Comparison of ENCODE assay signal across 18 cellular contexts in the genomic region with DNA sequence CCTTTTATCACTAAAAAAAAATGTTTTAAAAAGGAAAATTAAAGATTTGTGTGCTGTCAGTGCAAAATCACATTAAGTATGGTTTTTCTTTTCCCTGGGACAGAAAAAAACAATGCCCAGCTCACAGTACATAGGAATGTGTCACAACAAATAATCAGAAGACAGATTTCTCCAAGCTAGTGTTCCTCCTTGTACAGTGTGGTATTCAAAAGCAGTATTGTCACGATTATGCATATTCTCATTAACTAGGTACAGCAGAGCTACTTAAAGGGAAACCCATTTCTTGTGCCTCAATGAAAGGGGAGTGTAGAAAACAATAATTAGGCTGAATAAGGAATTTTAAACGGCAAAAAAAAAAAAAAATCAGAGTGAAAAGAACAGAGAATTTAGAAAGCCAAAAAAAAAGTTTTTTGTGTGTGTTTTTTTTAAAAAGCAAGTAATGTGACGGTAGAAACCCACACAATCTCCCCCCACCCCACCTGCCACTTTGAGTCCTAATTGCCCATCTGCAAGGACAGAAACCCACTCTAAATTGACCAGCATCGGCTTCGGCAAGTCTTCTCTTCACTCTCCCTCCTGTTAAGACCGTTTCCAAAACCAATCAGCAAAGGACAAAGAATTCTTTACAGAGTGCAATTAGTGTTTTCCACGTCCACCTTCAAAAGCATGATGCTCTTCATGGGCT. TPM values are rescaled to one million over a fixed set of nuclear protein-coding genes. Genes with fewer than 3 reads are reported as not detected.
DNase-seq lines count a peak whose midpoint lies in the region; ATAC-seq and TF ChIP-seq lines count a peak whose summit lies in the region.
"Had no signal": no experiment of that assay in that cellular context is flagged by ENCODE, and none has a peak within 500 bp of the region (broad histone marks: within the 10 kb centered on the region; RNA-seq: fewer than 3 reads in every experiment).

No MANE protein-coding gene starts in this region.

- H3K9me3 ChIP-seq in colonic mucosa (no peaks in the 10 kb centered on the region), osteoblast (ENCODE audit: low read depth, low read length) (no peaks in the 10 kb centered on the region), uterus (no peaks in the 10 kb centered on the region), hepatocyte (ENCODE audit: low read depth) (no peaks in the 10 kb centered on the region)
- H3K9me3 ChIP-seq: BLaER1 treated with 17β-estradiol and CSF1 and Interleukin-3, amounts not matched to agents 10 nM and 100 nM; lower lobe of right lung had no signal

- H3K4me3 ChIP-seq in colonic mucosa (no peak overlapping the region), osteoblast (ENCODE audit: insufficient read depth, low read length) (no peak overlapping the region), uterus (no peak overlapping the region), hepatocyte (no peak overlapping the region)
- H3K4me3 ChIP-seq: BLaER1 treated with 17β-estradiol and CSF1 and Interleukin-3, amounts not matched to agents 10 nM and 100 nM; lower lobe of right lung had no signal

- no peaks in the 10 kb centered on the region for H3K27me3 Mint-ChIP-seq in activated T-cell treated with anti-CD3 and anti-CD28 coated beads, Interleukin-2, amount 50 U/mL, for 72 hours (ENCODE audit: low read depth)
- H3K27me3 Mint-ChIP-seq: naive thymus-derived CD4-positive, alpha-beta T cell had no signal

- H4K20me1 ChIP-seq in osteoblast (ENCODE audit: insufficient read depth, low read length) = no peaks in the 10 kb centered on the region
- no peaks in the 10 kb centered on the region for H4K20me1 ChIP-seq in hepatocyte (ENCODE audit: insufficient read depth, poor library complexity, severe bottlenecking)
- H4K20me1 ChIP-seq: BLaER1 treated with 17β-estradiol and CSF1 and Interleukin-3, amounts not matched to agents 10 nM and 100 nM had no signal

- ATAC-seq in activated T-cell treated with anti-CD3 and anti-CD28 coated beads, Interleukin-2, amount 50 U/mL, for 72 hours (replicated peaks in 1 of 2) = no peak
- ATAC-seq: HCT116; HepG2; naive thymus-derived CD4-positive, alpha-beta T cell; stimulated activated naive CD8-positive, alpha-beta T cell treated with anti-CD3 and anti-CD28 coated beads, Interleukin-15, Interleukin-2, amounts not matched to agents 100 U/mL and 50 U/mL, for 24 hours had no signal

- no peak for TF ChIP-seq CTCF in colonic mucosa (IDR thresholded peaks at IDR 0.05)
- no peak for TF ChIP-seq CTCF in osteoblast (IDR thresholded peaks at IDR 0.05; ENCODE audit: extremely low read depth, low read depth, low read length)
- no peak for TF ChIP-seq CTCF in uterus (IDR thresholded peaks at IDR 0.05)
- TF ChIP-seq CTCF in hepatocyte (IDR thresholded peaks at IDR 0.05; ENCODE audit: poor library complexity) = no peak

- H3K9ac ChIP-seq in colonic mucosa (ENCODE audit: low read depth in 2 of 2, low read length in 2 of 2) = no peak overlapping the region
- H3K9ac ChIP-seq: BLaER1 treated with 17β-estradiol and CSF1 and Interleukin-3, amounts not matched to agents 10 nM and 100 nM had no signal

- H3K4me1 Mint-ChIP-seq in activated T-cell treated with anti-CD3 and anti-CD28 coated beads, Interleukin-2, amount 50 U/mL, for 72 hours (ENCODE audit: low read depth) = peaks cover 25% of the 10 kb centered on the region

- H3K27ac ChIP-seq in colonic mucosa (peak overlapping the region; percentile 41), osteoblast (ENCODE audit: low read depth, low read length) (no peak overlapping the region), uterus (peak overlapping the region; percentile 23 to 50), hepatocyte (no peak overlapping the region)
- H3K27ac ChIP-seq: BLaER1 treated with 17β-estradiol and CSF1 and Interleukin-3, amounts not matched to agents 10 nM and 100 nM; lower lobe of right lung had no signal

- no peaks in the 10 kb centered on the region for H3K36me3 ChIP-seq in colonic mucosa
- H3K36me3 ChIP-seq in osteoblast (ENCODE audit: insufficient read depth, low read length) = no peaks in the 10 kb centered on the region
- H3K36me3 ChIP-seq in uterus = no peaks in the 10 kb centered on the region
- H3K36me3 ChIP-seq in hepatocyte (replicated peaks; ENCODE audit: insufficient read depth, low read depth) = no peaks in the 10 kb centered on the region
- H3K36me3 ChIP-seq: BLaER1 treated with 17β-estradiol and CSF1 and Interleukin-3, amounts not matched to agents 10 nM and 100 nM had no signal

- no peak for TF ChIP-seq POLR2A in uterus (IDR thresholded peaks at IDR 0.05)

- H2AFZ ChIP-seq in osteoblast (ENCODE audit: low read length) (no peak overlapping the region), hepatocyte (no peak overlapping the region)

- DNase-seq in activated T-cell treated with anti-CD3 and anti-CD28 coated beads, Interleukin-2, amount 50 U/mL, for 72 hours = no peak
- DNase-seq in activated T-cell treated with anti-CD3 and anti-CD28 coated beads, Interleukin-2, amount 50 U/mL, for 48 hours = no peak
- no peak for DNase-seq in colonic mucosa
- no peak for DNase-seq in osteoblast (ENCODE audit: insufficient read length, low spot score, missing footprints)
- no peak for DNase-seq in uterus
- no peak for DNase-seq in hepatocyte (ENCODE audit: low spot score)
- DNase-seq in kidney glomerular epithelial cell (lab: John Stamatoyannopoulos, UW) = no peak
- no peak for DNase-seq in NCI-H526 treated with DMSO at 0.1 percent for 48 hours (lab: John Stamatoyannopoulos, UW)
- DNase-seq: lower lobe of right lung; naive thymus-derived CD4-positive, alpha-beta T cell; NCI-H1417; NCI-H524 treated with DMSO at 0.1 percent for 48 hours; stimulated activated CD4-positive, alpha-beta T cell treated with anti-CD3 and anti-CD28 coated beads, Interleukin-2, amount 100 ng/mL, for 48 hours; stimulated activated naive CD8-positive, alpha-beta T cell treated with anti-CD3 and anti-CD28 coated beads, Interleukin-15, Interleukin-2, amounts not matched to agents 100 U/mL and 50 U/mL, for 24 hours; SW 1271 had no signal

- H3K36me3 Mint-ChIP-seq in activated T-cell treated with anti-CD3 and anti-CD28 coated beads, Interleukin-2, amount 50 U/mL, for 72 hours (ENCODE audit: insufficient read depth in 2 of 2) = peaks cover 1 to 13% of the 10 kb centered on the region in 2 donors

- peak overlapping the region; percentile 47 for H3K4me2 ChIP-seq in osteoblast (ENCODE audit: insufficient read depth, low read length)
- no peak overlapping the region for H3K4me2 ChIP-seq in hepatocyte

- H3K4me3 Mint-ChIP-seq in activated T-cell treated with anti-CD3 and anti-CD28 coated beads, Interleukin-2, amount 50 U/mL, for 72 hours = no peak overlapping the region
- H3K4me3 Mint-ChIP-seq: naive thymus-derived CD4-positive, alpha-beta T cell had no signal

- no peaks in the 10 kb centered on the region for H3K9me3 Mint-ChIP-seq in activated T-cell treated with anti-CD3 and anti-CD28 coated beads, Interleukin-2, amount 50 U/mL, for 72 hours
- H3K9me3 Mint-ChIP-seq: naive thymus-derived CD4-positive, alpha-beta T cell had no signal

- H3K79me2 ChIP-seq in osteoblast (ENCODE audit: insufficient read depth, low read length) (no peaks in the 10 kb centered on the region), hepatocyte (no peaks in the 10 kb centered on the region)

- peak overlapping the region; percentile 84 for H3K27ac Mint-ChIP-seq in activated T-cell treated with anti-CD3 and anti-CD28 coated beads, Interleukin-2, amount 50 U/mL, for 72 hours

- no peaks in the 10 kb centered on the region for H3K27me3 ChIP-seq in colonic mucosa
- no peaks in the 10 kb centered on the region for H3K27me3 ChIP-seq in osteoblast (ENCODE audit: insufficient read depth, low read length)
- H3K27me3 ChIP-seq in uterus = no peaks in the 10 kb centered on the region
- no peaks in the 10 kb centered on the region for H3K27me3 ChIP-seq in hepatocyte
- H3K27me3 ChIP-seq: BLaER1 treated with 17β-estradiol and CSF1 and Interleukin-3, amounts not matched to agents 10 nM and 100 nM had no signal

- H3K9me2 ChIP-seq in hepatocyte (replicated peaks; ENCODE audit: insufficient read depth) = no peaks in the 10 kb centered on the region

- intact Hi-C loops in colonic mucosa (cut with DNase I) = no loop called here
- intact Hi-C loops in uterus (cut with DNase I; ENCODE audit: low total_unique reads) = no loop called here

- H3K4me1 ChIP-seq in colonic mucosa = peaks cover 6% of the 10 kb centered on the region
- peaks cover 30% of the 10 kb centered on the region for H3K4me1 ChIP-seq in osteoblast (ENCODE audit: insufficient read depth, low read length)
- peaks cover 0 to 5% of the 10 kb centered on the region in 2 donors for H3K4me1 ChIP-seq in uterus
- peaks cover 21% of the 10 kb centered on the region for H3K4me1 ChIP-seq in hepatocyte (ENCODE audit: insufficient read depth)

- 85% methylated on average over 7 of the region's 7 CpGs for WGBS in hepatocyte (ENCODE audit: low lambda C conversion rate, missing lambda C conversion rate)

RNA-seq across cellular contexts. Expression of a gene that starts 41.0 kb away (rescaled TPM):
- total RNA-seq in activated T-cell treated with anti-CD3 and anti-CD28 coated beads, Interleukin-2, amount 50 U/mL, for 72 hours = 10 to 100 TPM; 51.8 to 70.1 TPM
- total RNA-seq in colonic mucosa = 10 to 100 TPM; 14.5 to 44.2 TPM
- total RNA-seq in osteoblast = 2.9 and 3.5 TPM in 2 replicates
- 10 to 100 TPM; 12.4 to 52.2 (median 23.0) TPM for total RNA-seq in uterus
- total RNA-seq in hepatocyte = 4.1 and 5.4 TPM in 2 replicates
- 6.6 and 7.4 TPM in 2 replicates for polyA plus RNA-seq in hepatocyte

Comparison
In these comparisons a context has a peak if more than half of its experiments do, and no peak if none do; other contexts are left out.
1. H3K27ac ChIP-seq: peak in colonic mucosa (single experiment) and uterus (2 of 2); none in osteoblast (single experiment) and hepatocyte (single experiment).